ENCODE assay signal across 10 cellular contexts in genomic region chrX:19791562-19791961, GRCh38.
A peak's percentile ranks its signal among the peaks of the same experiment; 100 is the strongest.
DNase-seq lines count a peak whose midpoint lies in the region; ATAC-seq and TF ChIP-seq lines count a peak whose summit lies in the region.
"Had no signal": no experiment of that assay in that cellular context is flagged by ENCODE, and none has a peak within 500 bp of the region (broad histone marks: within the 10 kb centered on the region; RNA-seq: fewer than 3 reads in every experiment).

No MANE protein-coding gene starts in this region.

- peaks cover 62% of the 10 kb centered on the region for H3K4me1 Mint-ChIP-seq in activated naive CD8-positive, alpha-beta T cell treated with anti-CD3 and anti-CD28 coated beads for 36 hours

- DNase-seq in BJ (ENCODE audit: low read depth) (peak; percentile 26), NCI-H446 (lab: John Stamatoyannopoulos, UW) (no peak), SW 1271 (lab: John Stamatoyannopoulos, UW) (no peak), GM19240 (ENCODE audit: insufficient read length, low spot score) (no peak)
- no peak for DNase-seq in activated naive CD8-positive, alpha-beta T cell treated with anti-CD3 and anti-CD28 coated beads for 36 hours
- DNase-seq in stimulated activated naive CD4-positive, alpha-beta T cell treated with Interleukin-2 at 50 U/mL for 16 hours (lab: John Stamatoyannopoulos, UW): no peak
- DNase-seq: left colon had no signal

- no peaks in the 10 kb centered on the region for H3K27me3 ChIP-seq in BJ (ENCODE audit: control insufficient read depth, insufficient read depth, low read length)
- H3K27me3 ChIP-seq: SJSA1 had no signal

- CTCF ChIA-PET in BJ (lab: Yijun Ruan, JAX): no interaction called here

- H3K9me3 Mint-ChIP-seq in activated naive CD8-positive, alpha-beta T cell treated with anti-CD3 and anti-CD28 coated beads for 36 hours: peaks cover 3% of the 10 kb centered on the region

- no peak overlapping the region for H3K4me3 Mint-ChIP-seq in activated naive CD8-positive, alpha-beta T cell treated with anti-CD3 and anti-CD28 coated beads for 36 hours

- H3K36me3 Mint-ChIP-seq in activated naive CD8-positive, alpha-beta T cell treated with anti-CD3 and anti-CD28 coated beads for 36 hours: peaks cover 47% of the 10 kb centered on the region

- TF ChIP-seq CTCF in BJ (IDR thresholded peaks at IDR 0.05; ENCODE audit: insufficient read depth, low read depth, low read length): no peak

- no peaks in the 10 kb centered on the region for H3K27me3 Mint-ChIP-seq in activated naive CD8-positive, alpha-beta T cell treated with anti-CD3 and anti-CD28 coated beads for 36 hours

- H3K36me3 ChIP-seq in BJ (ENCODE audit: control insufficient read depth, insufficient read depth, low read length): no peaks in the 10 kb centered on the region
- H3K36me3 ChIP-seq: SJSA1 had no signal

- POLR2A ChIA-PET in BJ (lab: Charles Lee): no interaction called here

- no peak overlapping the region for H3K4me3 ChIP-seq in BJ (ENCODE audit: low read depth, low read length)
- H3K4me3 ChIP-seq: SJSA1 had no signal

- ATAC-seq in GM19043 (IDR thresholded peaks at IDR 0.05; ENCODE audit: low read depth, unreplicated experiment) (peak; percentile 64), HG03469 (IDR thresholded peaks at IDR 0.05; ENCODE audit: unreplicated experiment) (peak; percentile 45)
- ATAC-seq: left colon had no signal

- peak overlapping the region; percentile 72 for H3K27ac Mint-ChIP-seq in activated naive CD8-positive, alpha-beta T cell treated with anti-CD3 and anti-CD28 coated beads for 36 hours
